ENCODE assay signal across 8 cellular contexts in genomic region chr11:66478823-66479740, GRCh38. TPM values are rescaled to one million over a fixed set of nuclear protein-coding genes. Genes with fewer than 3 reads are reported as not detected.
A peak's percentile ranks its signal among the peaks of the same experiment; 100 is the strongest.
DNase-seq lines count a peak whose midpoint lies in the region; ATAC-seq, FAIRE-seq and TF ChIP-seq lines count a peak whose summit lies in the region.

No MANE protein-coding gene starts in this region.

- FAIRE-seq in bronchial epithelial cell (lab: Jason Lieb, UNC): no peak

- peak; percentile 74 for DNase-seq in GM23248
- peak; percentile 34 for DNase-seq in RPMI7951 (ENCODE audit: low read depth)
- DNase-seq in bronchial epithelial cell (ENCODE audit: low read depth): peak; percentile 25
- DNase-seq in kidney tubule cell (ENCODE audit: low spot score): peak; percentile 68
- no peak for DNase-seq in DMS114 treated with DMSO at 0.1 percent for 48 hours (lab: John Stamatoyannopoulos, UW; ENCODE audit: unreplicated experiment)

- peaks cover 15% of the 10 kb centered on the region for H3K36me3 Mint-ChIP-seq in stimulated activated naive CD8-positive, alpha-beta T cell treated with anti-CD3 and anti-CD28 coated beads, Interleukin-15, Interleukin-2, amounts not matched to agents 100 ng/mL and 50 ng/mL, for 24 hours (ENCODE audit: low read depth)

- no peaks in the 10 kb centered on the region for H3K9me3 Mint-ChIP-seq in stimulated activated naive CD8-positive, alpha-beta T cell treated with anti-CD3 and anti-CD28 coated beads, Interleukin-15, Interleukin-2, amounts not matched to agents 100 ng/mL and 50 ng/mL, for 24 hours

- in situ Hi-C loops in GM23248 (cut with MboI): no loop called here

- H3K27me3 ChIP-seq in GM23248 (replicated peaks; ENCODE audit: insufficient read depth): no peaks in the 10 kb centered on the region
- H3K27me3 ChIP-seq in bronchial epithelial cell (ENCODE audit: control insufficient read depth, insufficient read depth, low read length): no peaks in the 10 kb centered on the region

- H3F3A ChIP-seq in GM23248 (ENCODE audit: insufficient read depth): no peaks in the 10 kb centered on the region

- peak overlapping the region; percentile 89 for H3K4me3 Mint-ChIP-seq in stimulated activated naive CD8-positive, alpha-beta T cell treated with anti-CD3 and anti-CD28 coated beads, Interleukin-15, Interleukin-2, amounts not matched to agents 100 ng/mL and 50 ng/mL, for 24 hours

- H3K9me3 ChIP-seq in GM23248 (ENCODE audit: low read depth): no peaks in the 10 kb centered on the region

- peaks cover 26% of the 10 kb centered on the region for H3K4me1 Mint-ChIP-seq in stimulated activated naive CD8-positive, alpha-beta T cell treated with anti-CD3 and anti-CD28 coated beads, Interleukin-15, Interleukin-2, amounts not matched to agents 100 ng/mL and 50 ng/mL, for 24 hours (ENCODE audit: low read depth)

- peak overlapping the region; percentile 85 for H3K4me3 ChIP-seq in GM23248
- peak overlapping the region; percentile 71 for H3K4me3 ChIP-seq in bronchial epithelial cell (ENCODE audit: low read depth, low read length)

- H3K4me1 ChIP-seq in GM23248 (ENCODE audit: insufficient read depth): 0 out of 2 replicates have a peak, but pooled peaks cover 8% of the 10 kb centered on the region

- H3K36me3 ChIP-seq in GM23248 (ENCODE audit: low read depth) (no peaks in the 10 kb centered on the region), bronchial epithelial cell (ENCODE audit: control insufficient read depth, insufficient read depth, low read length) (peaks cover 9% of the 10 kb centered on the region)

- 4 to 7% methylated on average over 22 of the region's 22 CpGs for WGBS in GM23248 (ENCODE audit: low coverage in 1 of 2, low lambda C conversion rate in 2 of 2, missing lambda C conversion rate in 2 of 2), 2 experiments

- peak overlapping the region; percentile 79 for H3K27ac Mint-ChIP-seq in stimulated activated naive CD8-positive, alpha-beta T cell treated with anti-CD3 and anti-CD28 coated beads, Interleukin-15, Interleukin-2, amounts not matched to agents 100 ng/mL and 50 ng/mL, for 24 hours

- H3K4me2 ChIP-seq in GM23248 (ENCODE audit: unreplicated experiment): peak overlapping the region; percentile 86

- TF ChIP-seq CTCF in C4-2B (conservative IDR thresholded peaks at IDR 0.05) (peak; percentile 98), bronchial epithelial cell (IDR thresholded peaks at IDR 0.05; ENCODE audit: insufficient read depth, low read length, severe bottlenecking) (peak; percentile 86)

- H4K20me1 ChIP-seq in GM23248 (ENCODE audit: insufficient read depth): no peaks in the 10 kb centered on the region

- peak overlapping the region; percentile 93 for H3K27ac ChIP-seq in C4-2B
- peak overlapping the region; percentile 88 for H3K27ac ChIP-seq in GM23248

- peak overlapping the region; percentile 87 for H2AFZ ChIP-seq in GM23248

- peak overlapping the region; percentile 96 for H3K9ac ChIP-seq in GM23248

- H3K79me2 ChIP-seq in GM23248 (ENCODE audit: insufficient read depth): peaks cover 14% of the 10 kb centered on the region

- no peaks in the 10 kb centered on the region for H3K27me3 Mint-ChIP-seq in stimulated activated naive CD8-positive, alpha-beta T cell treated with anti-CD3 and anti-CD28 coated beads, Interleukin-15, Interleukin-2, amounts not matched to agents 100 ng/mL and 50 ng/mL, for 24 hours

- ATAC-seq in GM21390 (IDR thresholded peaks at IDR 0.05; ENCODE audit: unreplicated experiment): no peak

- H3K9me2 ChIP-seq in GM23248 (ENCODE audit: insufficient read depth): no peaks in the 10 kb centered on the region

RNA-seq across cellular contexts. Expression of gene DPP3, which starts 1.2 kb away (rescaled TPM):
- 50.8 and 64.1 TPM in 2 replicates for total RNA-seq in GM23248 (2014; rRNA removed; shearing (Covaris generic))
- polyA plus RNA-seq in GM23248 (2016; fragmentation: Nextera tagmentation; extraction: Ambion mirVana): 33.5 and 34.7 TPM in 2 replicates
- total RNA-seq in RPMI7951 (2014; rRNA removed; shearing (Covaris generic)): 36.8 and 46.4 TPM in 2 replicates
- total RNA-seq in bronchial epithelial cell: 45.0 and 70.0 TPM in 2 replicates

RNA-seq across cellular contexts. Expression of gene PELI3, which starts 12.4 kb away (rescaled TPM):
- 8.1 and 10.5 TPM in 2 replicates for total RNA-seq in GM23248 (2014; rRNA removed; shearing (Covaris generic))
- polyA plus RNA-seq in GM23248 (2016; fragmentation: Nextera tagmentation; extraction: Ambion mirVana): 5.3 and 5.8 TPM in 2 replicates
- 6.6 TPM in 2 replicates for total RNA-seq in RPMI7951 (2014; rRNA removed; shearing (Covaris generic))
- total RNA-seq in bronchial epithelial cell: 10.4 and 11.6 TPM in 2 replicates

RNA-seq across cellular contexts. Expression of gene BBS1, which starts 31.4 kb away (rescaled TPM):
- total RNA-seq in GM23248 (2014; rRNA removed; shearing (Covaris generic)): 39.1 and 58.8 TPM in 2 replicates
- 20.2 and 23.0 TPM in 2 replicates for polyA plus RNA-seq in GM23248 (2016; fragmentation: Nextera tagmentation; extraction: Ambion mirVana)
- total RNA-seq in RPMI7951 (2014; rRNA removed; shearing (Covaris generic)): 17.5 and 29.6 TPM in 2 replicates
- 8.2 and 9.5 TPM in 2 replicates for total RNA-seq in bronchial epithelial cell

RNA-seq across cellular contexts. Expression of gene MRPL11, which starts 40.4 kb away (rescaled TPM):
- total RNA-seq in GM23248 (2014; rRNA removed; shearing (Covaris generic)): 36.7 and 53.5 TPM in 2 replicates
- polyA plus RNA-seq in GM23248 (2016; fragmentation: Nextera tagmentation; extraction: Ambion mirVana): 75.7 and 76.6 TPM in 2 replicates
- 67.6 and 74.4 TPM in 2 replicates for total RNA-seq in RPMI7951 (2014; rRNA removed; shearing (Covaris generic))
- 38.5 and 43.7 TPM in 2 replicates for total RNA-seq in bronchial epithelial cell

RNA-seq across cellular contexts. Expression of gene NPAS4, which starts 58.2 kb away (rescaled TPM):
- total RNA-seq in GM23248 (2014; rRNA removed; shearing (Covaris generic)): not detected in 2 replicates
- not detected in 2 replicates for polyA plus RNA-seq in GM23248 (2016; fragmentation: Nextera tagmentation; extraction: Ambion mirVana)
- not detected in 2 replicates for total RNA-seq in RPMI7951 (2014; rRNA removed; shearing (Covaris generic))
- total RNA-seq in bronchial epithelial cell: not detected in 2 replicates
